In the genomic region with DNA sequence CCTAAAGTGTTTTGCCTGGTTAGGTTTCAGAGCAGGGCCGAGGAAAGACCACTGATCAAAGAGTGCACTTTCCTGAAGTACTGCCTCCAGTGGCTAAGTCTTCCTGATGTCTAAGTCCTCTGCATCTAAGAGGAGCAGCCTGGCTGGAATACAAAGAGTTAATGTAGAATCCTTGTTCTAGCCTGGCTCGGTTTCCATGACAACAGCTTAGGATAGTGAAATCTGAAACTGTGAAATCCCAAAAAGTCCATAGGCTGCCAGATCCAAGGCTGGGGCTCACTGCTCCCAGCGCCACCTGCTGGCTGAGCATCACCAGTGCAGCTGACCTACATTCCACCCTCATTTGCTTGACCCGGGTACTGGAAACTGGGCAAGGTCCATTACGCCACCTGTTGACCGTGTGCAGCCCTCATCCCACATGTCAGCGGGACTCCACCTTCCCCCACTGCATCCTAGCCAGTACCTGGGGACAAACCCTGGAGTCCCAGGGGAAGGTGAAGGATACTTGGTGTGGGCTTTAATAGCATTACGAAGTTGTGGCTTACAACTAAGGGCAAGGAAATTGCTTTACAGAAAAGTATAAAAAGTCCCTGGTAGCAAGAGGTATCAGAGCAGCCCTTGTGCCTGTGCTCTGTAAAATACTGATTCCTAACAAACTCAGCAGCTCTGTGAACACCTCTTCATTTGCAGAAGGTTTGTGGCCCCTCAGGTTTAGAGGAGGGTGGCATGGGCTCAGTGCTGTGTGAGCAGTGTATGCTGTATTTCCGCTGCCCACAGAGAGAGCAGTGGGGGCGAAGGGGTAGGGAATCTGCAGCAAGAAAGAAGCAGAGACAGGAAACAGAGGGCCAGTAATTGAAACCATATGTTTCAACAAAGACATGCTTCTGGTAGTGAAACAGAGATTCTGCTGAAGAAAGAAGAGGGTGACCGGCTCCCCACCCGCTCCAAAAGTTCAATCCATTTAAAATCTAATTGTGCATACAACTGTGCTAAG, we compare ENCODE assay signal across 8 cellular contexts. TPM values are rescaled to one million over a fixed set of nuclear protein-coding genes. Genes with fewer than 3 reads are reported as not detected.
DNase-seq lines count a peak whose midpoint lies in the region; ATAC-seq and TF ChIP-seq lines count a peak whose summit lies in the region.

No MANE protein-coding gene starts in this region.

- no peak overlapping the region for H3K4me3 Mint-ChIP-seq in CD4-positive, alpha-beta memory T cell
- H3K4me3 Mint-ChIP-seq in activated CD4-positive, alpha-beta memory T cell treated with anti-CD3 and anti-CD28 coated beads for 36 hours: no peak overlapping the region

- H3K27ac ChIP-seq in CD4-positive, alpha-beta memory T cell (ENCODE audit: low read depth, low read length): no peak overlapping the region
- no peak overlapping the region for H3K27ac ChIP-seq in effector memory CD4-positive, alpha-beta T cell (ENCODE audit: insufficient read depth, low read length, poor library complexity, severe bottlenecking)
- H3K27ac ChIP-seq in lower lobe of right lung: peak overlapping the region; percentile 72

- CTCF ChIA-PET in CD4-positive, alpha-beta memory T cell (lab: Charles Lee; ENCODE audit: partially characterized antibody): interaction anchor here (0.6 to 10.2 kb wide), 26 partner anchors 11 to 205 kb away, joined by 3 to 144 read pairs (median 6); a partner anchor contains a TSS
- CTCF ChIA-PET in activated CD4-positive, alpha-beta memory T cell treated with anti-CD3 and anti-CD28 coated beads for 36 hours (lab: Charles Lee): interaction anchor here (0.6 to 9.1 kb wide), 29 partner anchors 10 to 1866 kb away, joined by 3 to 139 read pairs (median 6); a partner anchor contains a TSS

- no peaks in the 10 kb centered on the region for H3K9me3 ChIP-seq in CD4-positive, alpha-beta memory T cell (ENCODE audit: control insufficient read depth in 1 of 2, low read length in 2 of 2)
- H3K9me3 ChIP-seq in effector memory CD4-positive, alpha-beta T cell (ENCODE audit: control insufficient read depth, low read length): no peaks in the 10 kb centered on the region
- H3K9me3 ChIP-seq in lower lobe of right lung: no peaks in the 10 kb centered on the region

- H3K9me3 Mint-ChIP-seq in CD4-positive, alpha-beta memory T cell: no peaks in the 10 kb centered on the region
- H3K9me3 Mint-ChIP-seq in activated CD4-positive, alpha-beta memory T cell treated with anti-CD3 and anti-CD28 coated beads for 36 hours: no peaks in the 10 kb centered on the region

- H3K4me3 ChIP-seq in CD4-positive, alpha-beta memory T cell (ENCODE audit: low read length in 2 of 2): no peak overlapping the region
- no peak overlapping the region for H3K4me3 ChIP-seq in effector memory CD4-positive, alpha-beta T cell (ENCODE audit: insufficient read depth, low read depth, low read length, poor library complexity, severe bottlenecking)
- H3K4me3 ChIP-seq in lower lobe of right lung: no peak overlapping the region

- peak; percentile 99 for TF ChIP-seq CTCF in lower lobe of right lung (IDR thresholded peaks at IDR 0.05)

- H3K27ac Mint-ChIP-seq in CD4-positive, alpha-beta memory T cell: peak overlapping the region in 5 of 7 donors; percentile 26 to 72 (median 57)
- H3K27ac Mint-ChIP-seq in activated CD4-positive, alpha-beta memory T cell treated with anti-CD3 and anti-CD28 coated beads for 36 hours: peak overlapping the region; percentile 15

- no peaks in the 10 kb centered on the region for H3K27me3 Mint-ChIP-seq in CD4-positive, alpha-beta memory T cell
- no peaks in the 10 kb centered on the region for H3K27me3 Mint-ChIP-seq in activated CD4-positive, alpha-beta memory T cell treated with anti-CD3 and anti-CD28 coated beads for 36 hours

- H3K36me3 Mint-ChIP-seq in CD4-positive, alpha-beta memory T cell: peaks cover 33 to 75% of the 10 kb centered on the region in 2 donors
- peaks cover 66% of the 10 kb centered on the region for H3K36me3 Mint-ChIP-seq in activated CD4-positive, alpha-beta memory T cell treated with anti-CD3 and anti-CD28 coated beads for 36 hours

- H3K4me1 ChIP-seq in CD4-positive, alpha-beta memory T cell (ENCODE audit: insufficient read depth, low read length): peaks cover 15% of the 10 kb centered on the region
- no peaks in the 10 kb centered on the region for H3K4me1 ChIP-seq in effector memory CD4-positive, alpha-beta T cell (ENCODE audit: control insufficient read depth, insufficient read depth, low read length, poor library complexity, severe bottlenecking)
- peaks cover 73% of the 10 kb centered on the region for H3K4me1 ChIP-seq in lower lobe of right lung

- peaks cover 11 to 28% (median 21%) of the 10 kb centered on the region in 4 donors for H3K4me1 Mint-ChIP-seq in CD4-positive, alpha-beta memory T cell
- H3K4me1 Mint-ChIP-seq in activated CD4-positive, alpha-beta memory T cell treated with anti-CD3 and anti-CD28 coated beads for 36 hours (ENCODE audit: low read depth): peaks cover 36% of the 10 kb centered on the region

- H3K36me3 ChIP-seq in CD4-positive, alpha-beta memory T cell (ENCODE audit: insufficient read depth, low read length): peaks cover 91% of the 10 kb centered on the region
- H3K36me3 ChIP-seq in effector memory CD4-positive, alpha-beta T cell (ENCODE audit: control insufficient read depth, insufficient read depth, low read length): peaks cover 97% of the 10 kb centered on the region
- H3K36me3 ChIP-seq in lower lobe of right lung: peaks cover 81% of the 10 kb centered on the region

- H3K27me3 ChIP-seq in CD4-positive, alpha-beta memory T cell (ENCODE audit: insufficient read depth, low read length): no peaks in the 10 kb centered on the region
- H3K27me3 ChIP-seq in effector memory CD4-positive, alpha-beta T cell (replicated peaks; ENCODE audit: control insufficient read depth, insufficient read depth, low read length, poor library complexity, severe bottlenecking): no peaks in the 10 kb centered on the region
- H3K27me3 ChIP-seq in lower lobe of right lung (ENCODE audit: low read depth): no peaks in the 10 kb centered on the region

- intact Hi-C loops in CD4-positive, alpha-beta memory T cell (cut with micrococcal nuclease): loop anchor here (1.0 to 2.0 kb wide), 4 partner anchors 12 to 205 kb away; a partner anchor contains a TSS
- intact Hi-C loops in activated CD4-positive, alpha-beta memory T cell treated with anti-CD3 and anti-CD28 coated beads for 36 hours (cut with micrococcal nuclease): loop anchor here (2.0 kb wide), 1 partner anchor 34 kb away; no protein-coding TSS in a partner anchor
- intact Hi-C loops in lower lobe of right lung (cut with DNase I): no loop called here

- DNase-seq in CD4-positive, alpha-beta memory T cell: peak; percentile 46 to 62 (median 51)
- DNase-seq in NCI-H510A treated with DMSO at 0.1 percent for 48 hours (lab: John Stamatoyannopoulos, UW) (peak; percentile 68), lower lobe of right lung (peak; percentile 87)
- peak; percentile 60 for DNase-seq in activated CD4-positive, alpha-beta memory T cell treated with anti-CD3 and anti-CD28 coated beads for 36 hours
- peak; percentile 24 to 46 (median 28) for DNase-seq in effector memory CD4-positive, alpha-beta T cell
- DNase-seq in stimulated activated CD8-positive, alpha-beta memory T cell treated with anti-CD3 and anti-CD28 coated beads, Interleukin-12 subunit alpha, Interleukin-12 subunit beta, amount 100 ng/mL, for 1 hour (ENCODE audit: low read depth): peak; percentile 26

- POLR2A ChIA-PET in CD4-positive, alpha-beta memory T cell (lab: Charles Lee; ENCODE audit: partially characterized antibody): interaction anchor here (1.5 to 1.8 kb wide), 2 partner anchors 11 to 204 kb away, joined by 5 to 12 read pairs; a partner anchor contains a TSS
- POLR2A ChIA-PET in activated CD4-positive, alpha-beta memory T cell treated with anti-CD3 and anti-CD28 coated beads for 36 hours (lab: Charles Lee): no interaction called here

- peak; percentile 78 for ATAC-seq in GM19438 (IDR thresholded peaks at IDR 0.05; ENCODE audit: low read depth, unreplicated experiment)
- ATAC-seq in HG03460 (IDR thresholded peaks at IDR 0.05; ENCODE audit: unreplicated experiment): peak; percentile 60
- ATAC-seq in lower lobe of right lung: peak; percentile 88 to 96

RNA-seq across cellular contexts. Expression of a gene that starts 36.0 kb away (rescaled TPM):
- not detected for total RNA-seq in CD4-positive, alpha-beta memory T cell
- not detected for polyA plus RNA-seq in CD4-positive, alpha-beta memory T cell
- not detected for total RNA-seq in activated CD4-positive, alpha-beta memory T cell treated with anti-CD3 and anti-CD28 coated beads for 36 hours
- total RNA-seq in lower lobe of right lung: 1.8 TPM

RNA-seq across cellular contexts. Expression of a gene that starts 40.1 kb away (rescaled TPM):
- not detected for total RNA-seq in CD4-positive, alpha-beta memory T cell
- polyA plus RNA-seq in CD4-positive, alpha-beta memory T cell: under 1 TPM in 1 of 2 donors, not detected in 1; 0.11 TPM
- not detected for total RNA-seq in activated CD4-positive, alpha-beta memory T cell treated with anti-CD3 and anti-CD28 coated beads for 36 hours
- 1.5 TPM for total RNA-seq in lower lobe of right lung

RNA-seq across cellular contexts. Expression of a gene that starts 49.1 kb away (rescaled TPM):
- total RNA-seq in CD4-positive, alpha-beta memory T cell: under 1 TPM in 1 of 2 experiments, not detected in 1; 0.17 TPM
- under 1 TPM in 1 of 2 donors, not detected in 1; 0.14 TPM for polyA plus RNA-seq in CD4-positive, alpha-beta memory T cell
- total RNA-seq in activated CD4-positive, alpha-beta memory T cell treated with anti-CD3 and anti-CD28 coated beads for 36 hours: not detected
- total RNA-seq in lower lobe of right lung: 82.4 TPM

Comparison
In these comparisons a context has a peak if more than half of its experiments do, and no peak if none do; other contexts are left out.
1. DNase-seq: peak in every context shown above with its lines; median percentile 87 in lower lobe of right lung; 68 in NCI-H510A treated with DMSO at 0.1 percent for 48 hours; 60 in activated CD4-positive, alpha-beta memory T cell treated with anti-CD3 and anti-CD28 coated beads for 36 hours; 51 in CD4-positive, alpha-beta memory T cell; 28 in effector memory CD4-positive, alpha-beta T cell; 26 in stimulated activated CD8-positive, alpha-beta memory T cell treated with anti-CD3 and anti-CD28 coated beads, Interleukin-12 subunit alpha, Interleukin-12 subunit beta, amount 100 ng/mL, for 1 hour.
2. RNA of a gene that starts 49.1 kb away (total RNA-seq): 82.4 TPM in lower lobe of right lung (single experiment); 0.17 TPM in CD4-positive, alpha-beta memory T cell and not detected in activated CD4-positive, alpha-beta memory T cell treated with anti-CD3 and anti-CD28 coated beads for 36 hours; every median in the first group is over 10 times any median in the second.
3. Peak in every context shown above with its lines, with median percentiles within 50 percentile points of each other: ATAC-seq.